Comparison of ENCODE assay signal across 16 cellular contexts in genomic region chr1:19370453-19371170, GRCh38. TPM values are rescaled to one million over a fixed set of nuclear protein-coding genes. Genes with fewer than 3 reads are reported as not detected.
A peak's percentile ranks its signal among the peaks of the same experiment; 100 is the strongest.
DNase-seq lines count a peak whose midpoint lies in the region; ATAC-seq and TF ChIP-seq lines count a peak whose summit lies in the region.
"Had no signal": no experiment of that assay in that cellular context is flagged by ENCODE, and none has a peak within 500 bp of the region (broad histone marks: within the 10 kb centered on the region; RNA-seq: fewer than 3 reads in every experiment).

No MANE protein-coding gene starts in this region.

- POLR2A ChIA-PET in CD4-positive, alpha-beta memory T cell (lab: Charles Lee; ENCODE audit: partially characterized antibody): no interaction called here
- POLR2A ChIA-PET in T-cell (lab: Charles Lee): no interaction called here
- POLR2A ChIA-PET in activated CD4-positive, alpha-beta T cell treated with anti-CD3 and anti-CD28 coated beads for 36 hours (lab: Charles Lee): no interaction called here

- no peaks in the 10 kb centered on the region for H3K9me3 Mint-ChIP-seq in CD4-positive, alpha-beta memory T cell
- H3K9me3 Mint-ChIP-seq in T-cell: no peaks in the 10 kb centered on the region
- H3K9me3 Mint-ChIP-seq in endothelial cell (ENCODE audit: unreplicated experiment): no peaks in the 10 kb centered on the region
- no peaks in the 10 kb centered on the region for H3K9me3 Mint-ChIP-seq in nephron progenitor cell
- H3K9me3 Mint-ChIP-seq in activated CD4-positive, alpha-beta T cell treated with anti-CD3 and anti-CD28 coated beads for 36 hours (ENCODE audit: low read depth): no peaks in the 10 kb centered on the region

- H3K27me3 Mint-ChIP-seq in CD4-positive, alpha-beta memory T cell: no peaks in the 10 kb centered on the region
- H3K27me3 Mint-ChIP-seq in T-cell (no peaks in the 10 kb centered on the region), endothelial cell (ENCODE audit: unreplicated experiment) (peaks cover 5% of the 10 kb centered on the region), nephron progenitor cell (ENCODE audit: low read depth, poor library complexity) (peaks cover 2% of the 10 kb centered on the region)
- no peaks in the 10 kb centered on the region for H3K27me3 Mint-ChIP-seq in activated CD4-positive, alpha-beta T cell treated with anti-CD3 and anti-CD28 coated beads for 36 hours

- no peak overlapping the region for H3K4me3 ChIP-seq in CD4-positive, alpha-beta memory T cell (ENCODE audit: low read length in 2 of 2)
- H3K4me3 ChIP-seq: mucosa of descending colon had no signal

- ATAC-seq in T-cell (replicated peaks in 1 of 4): no peak
- no peak for ATAC-seq in HG03457 (IDR thresholded peaks at IDR 0.05; ENCODE audit: unreplicated experiment)
- no peak for ATAC-seq in GM19452 (IDR thresholded peaks at IDR 0.05; ENCODE audit: unreplicated experiment)
- ATAC-seq in activated CD4-positive, alpha-beta T cell treated with anti-CD3 and anti-CD28 coated beads for 36 hours: no peak
- ATAC-seq: mucosa of descending colon had no signal

- no peaks in the 10 kb centered on the region for H3K9me3 ChIP-seq in CD4-positive, alpha-beta memory T cell (ENCODE audit: control insufficient read depth in 1 of 2, low read length in 2 of 2)
- H3K9me3 ChIP-seq: mucosa of descending colon had no signal

- DNase-seq in CD4-positive, alpha-beta memory T cell: no peak
- DNase-seq in T-cell (no peak), endothelial cell (ENCODE audit: low spot score) (no peak), nephron progenitor cell (no peak), GM19238 (ENCODE audit: insufficient read length, low spot score) (no peak)
- no peak for DNase-seq in activated CD4-positive, alpha-beta T cell treated with anti-CD3 and anti-CD28 coated beads for 36 hours
- DNase-seq: AML-193; EL; mucosa of descending colon; NCI-H187; NCI-H774; stimulated activated CD4-positive, alpha-beta T cell treated with anti-CD3 and anti-CD28 coated beads, Interleukin-1b, Interleukin-23, amount 100 ng/mL, for 48 hours; stimulated activated CD8-positive, alpha-beta memory T cell treated with anti-CD3 and anti-CD28 coated beads, Interleukin-4, amount 100 ng/mL, for 48 hours; T-helper 9 cell had no signal

- no peak for TF ChIP-seq CTCF in endothelial cell (IDR thresholded peaks at IDR 0.05; ENCODE audit: unreplicated experiment)
- no peak for TF ChIP-seq CTCF in nephron progenitor cell (IDR thresholded peaks at IDR 0.05)

- H3K36me3 Mint-ChIP-seq in CD4-positive, alpha-beta memory T cell: peaks cover 5 to 44% of the 10 kb centered on the region in 2 donors
- peaks cover 7% of the 10 kb centered on the region for H3K36me3 Mint-ChIP-seq in T-cell
- peaks cover 15% of the 10 kb centered on the region for H3K36me3 Mint-ChIP-seq in endothelial cell (ENCODE audit: low read depth, unreplicated experiment)
- peaks cover 7% of the 10 kb centered on the region for H3K36me3 Mint-ChIP-seq in nephron progenitor cell (ENCODE audit: low read depth)
- peaks cover 9% of the 10 kb centered on the region for H3K36me3 Mint-ChIP-seq in activated CD4-positive, alpha-beta T cell treated with anti-CD3 and anti-CD28 coated beads for 36 hours (ENCODE audit: low read depth)

- intact Hi-C loops in CD4-positive, alpha-beta memory T cell (cut with micrococcal nuclease): no loop called here
- intact Hi-C loops in activated CD4-positive, alpha-beta T cell treated with anti-CD3 and anti-CD28 coated beads for 36 hours (cut with DNase I, micrococcal nuclease): no loop called here

- H3K27me3 ChIP-seq in CD4-positive, alpha-beta memory T cell (ENCODE audit: insufficient read depth, low read length): no peaks in the 10 kb centered on the region

- H3K4me1 ChIP-seq in CD4-positive, alpha-beta memory T cell (ENCODE audit: insufficient read depth, low read length): no peaks in the 10 kb centered on the region

- H3K36me3 ChIP-seq in CD4-positive, alpha-beta memory T cell (ENCODE audit: insufficient read depth, low read length): peaks cover 21% of the 10 kb centered on the region

- CTCF ChIA-PET in CD4-positive, alpha-beta memory T cell (lab: Charles Lee; ENCODE audit: partially characterized antibody): no interaction called here
- CTCF ChIA-PET in T-cell (lab: Charles Lee): interaction anchor here in 1 of 2 donors (0.6 kb wide), 1 partner anchor 57 kb away, joined by 4 read pairs; no protein-coding TSS in a partner anchor
- CTCF ChIA-PET in activated CD4-positive, alpha-beta T cell treated with anti-CD3 and anti-CD28 coated beads for 36 hours (lab: Charles Lee): interaction anchor here (0.7 to 0.8 kb wide), 2 partner anchors 211 to 762 kb away, joined by 3 read pairs; no protein-coding TSS in a partner anchor

- no peak overlapping the region for H3K27ac ChIP-seq in CD4-positive, alpha-beta memory T cell (ENCODE audit: low read depth, low read length)

- H3K27ac Mint-ChIP-seq in CD4-positive, alpha-beta memory T cell: peak overlapping the region in 6 of 7 donors; percentile 38 to 73 (median 54)
- H3K27ac Mint-ChIP-seq in T-cell (peak overlapping the region; percentile 13 to 16), endothelial cell (ENCODE audit: unreplicated experiment) (peak overlapping the region; percentile 52), nephron progenitor cell (peak overlapping the region; percentile 94)
- no peak overlapping the region for H3K27ac Mint-ChIP-seq in activated CD4-positive, alpha-beta T cell treated with anti-CD3 and anti-CD28 coated beads for 36 hours

- H3K4me3 Mint-ChIP-seq in CD4-positive, alpha-beta memory T cell: no peak overlapping the region
- H3K4me3 Mint-ChIP-seq in T-cell (no peak overlapping the region), endothelial cell (ENCODE audit: unreplicated experiment) (no peak overlapping the region), nephron progenitor cell (no peak overlapping the region)
- H3K4me3 Mint-ChIP-seq in activated CD4-positive, alpha-beta T cell treated with anti-CD3 and anti-CD28 coated beads for 36 hours: no peak overlapping the region

- H3K4me1 Mint-ChIP-seq in CD4-positive, alpha-beta memory T cell: peaks cover 16 to 68% (median 31%) of the 10 kb centered on the region in 4 donors
- H3K4me1 Mint-ChIP-seq in T-cell (peaks cover 17 to 58% (median 25%) of the 10 kb centered on the region in 3 donors), endothelial cell (ENCODE audit: unreplicated experiment) (no peaks in the 10 kb centered on the region), nephron progenitor cell (peaks cover 25% of the 10 kb centered on the region)
- peaks cover 7% of the 10 kb centered on the region for H3K4me1 Mint-ChIP-seq in activated CD4-positive, alpha-beta T cell treated with anti-CD3 and anti-CD28 coated beads for 36 hours

RNA-seq across cellular contexts. Expression of gene SLC66A1, which starts 58.5 kb away (rescaled TPM):
- total RNA-seq in CD4-positive, alpha-beta memory T cell: 10 to 100 TPM in 1 of 2 experiments, 1 to 10 TPM in 1; 7.4 to 10.2 TPM
- polyA plus RNA-seq in CD4-positive, alpha-beta memory T cell: 1 to 10 TPM; 3.0 to 4.7 TPM
- 1 to 10 TPM; 3.5 to 8.1 (median 7.1) TPM for total RNA-seq in T-cell
- total RNA-seq in endothelial cell (ENCODE audit: unreplicated experiment): 22.6 TPM
- total RNA-seq in activated CD4-positive, alpha-beta T cell treated with anti-CD3 and anti-CD28 coated beads for 36 hours: 1 to 10 TPM; 5.9 to 6.5 TPM

RNA-seq across cellular contexts. Expression of gene AKR7A2, which starts 58.7 kb away (rescaled TPM):
- total RNA-seq in CD4-positive, alpha-beta memory T cell: 10 to 100 TPM; 25.1 to 26.3 TPM
- polyA plus RNA-seq in CD4-positive, alpha-beta memory T cell: 100 to 1,000 TPM in 1 of 2 donors, 10 to 100 TPM in 1; 89.0 to 134 TPM
- total RNA-seq in T-cell (10 to 100 TPM; 20.8 to 35.4 (median 32.0) TPM), endothelial cell (ENCODE audit: unreplicated experiment) (34.1 TPM)
- total RNA-seq in activated CD4-positive, alpha-beta T cell treated with anti-CD3 and anti-CD28 coated beads for 36 hours: 10 to 100 TPM; 41.3 to 43.0 TPM
